Comparison of ENCODE assay signal across 2 cellular contexts in the genomic region with DNA sequence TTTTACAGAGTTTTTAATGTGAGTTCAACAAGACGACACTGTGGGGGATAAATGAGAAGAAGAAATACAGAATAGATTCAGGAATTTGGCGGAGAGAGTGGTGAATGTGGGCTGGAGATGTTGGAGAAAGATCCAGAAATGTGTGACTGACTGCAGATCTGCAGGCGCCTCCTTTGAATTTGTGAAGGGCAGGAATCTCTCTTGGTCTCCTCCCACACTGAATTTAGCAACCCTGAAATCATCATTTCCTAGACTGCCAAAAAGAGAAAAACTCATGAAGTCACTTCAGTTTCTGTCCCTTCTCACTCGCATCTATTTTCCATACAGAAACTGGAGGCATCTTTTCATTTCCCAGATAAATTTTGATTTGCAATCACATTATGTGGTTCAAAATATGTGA.
TF ChIP-seq lines count a peak whose summit lies in the region.

No MANE protein-coding gene starts in this region.

TF ChIP-seq in GM23338, 12 proteins besides CTCF, POLR2A, EP300 and RAD21 (continued from another document):
- TF ChIP-seq ZNF331 (CRISPR knock-in tag; IDR thresholded peaks at IDR 0.05; ENCODE audit: low read depth) (no peak), REST (IDR thresholded peaks at IDR 0.05; ENCODE audit: unreplicated experiment) (no peak), JUNB (IDR thresholded peaks at IDR 0.05; ENCODE audit: unreplicated experiment) (no peak)

TF ChIP-seq in SK-N-SH, 30 proteins besides CTCF, POLR2A, EP300 and RAD21 (continued from another document):
- TF ChIP-seq, protein P1, sequence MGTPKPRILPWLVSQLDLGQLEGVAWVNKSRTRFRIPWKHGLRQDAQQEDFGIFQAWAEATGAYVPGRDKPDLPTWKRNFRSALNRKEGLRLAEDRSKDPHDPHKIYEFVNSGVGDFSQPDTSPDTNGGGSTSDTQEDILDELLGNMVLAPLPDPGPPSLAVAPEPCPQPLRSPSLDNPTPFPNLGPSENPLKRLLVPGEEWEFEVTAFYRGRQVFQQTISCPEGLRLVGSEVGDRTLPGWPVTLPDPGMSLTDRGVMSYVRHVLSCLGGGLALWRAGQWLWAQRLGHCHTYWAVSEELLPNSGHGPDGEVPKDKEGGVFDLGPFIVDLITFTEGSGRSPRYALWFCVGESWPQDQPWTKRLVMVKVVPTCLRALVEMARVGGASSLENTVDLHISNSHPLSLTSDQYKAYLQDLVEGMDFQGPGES (IDR thresholded peaks at IDR 0.05; ENCODE audit: low read depth, low read length), result no peak
- no peak for TF ChIP-seq FOXM1 (IDR thresholded peaks at IDR 0.05; ENCODE audit: low read depth)
TF ChIP-seq in SK-N-SH: peak in this region for 0.
